Comparison of ENCODE assay signal across 17 cellular contexts in genomic region chr12:124194521-124195225, GRCh38.
"Had no signal": no experiment of that assay in that cellular context is flagged by ENCODE, and none has a peak within 500 bp of the region (broad histone marks: within the 10 kb centered on the region; RNA-seq: fewer than 3 reads in every experiment).

No MANE protein-coding gene starts in this region.

- H3K9me3 Mint-ChIP-seq: activated T-cell treated with anti-CD3 and anti-CD28 coated beads, Interleukin-2, amount 50 U/mL, for 24 hours; natural killer cell treated with Interleukin-12 subunit alpha and Interleukin-12 subunit beta and Interleukin-15 and Interleukin-18, amount 100 ng/mL, for 72 hours had no signal

- H3K4me3 ChIP-seq: body of pancreas, dorsolateral prefrontal cortex, tibial artery, uterus had no signal

- H3K36me3 Mint-ChIP-seq: natural killer cell treated with Interleukin-12 subunit alpha and Interleukin-12 subunit beta and Interleukin-15 and Interleukin-18, amount 100 ng/mL, for 72 hours; T-cell had no signal

- H3K4me1 ChIP-seq: body of pancreas, tibial artery, uterus had no signal

- DNase-seq: activated CD4-positive, alpha-beta T cell treated with anti-CD3 and anti-CD28 coated beads, Interleukin-2, amount 10 ng/mL, durations not matched to agents 7 days and 5 days; activated CD8-positive, alpha-beta T cell treated with anti-CD3 and anti-CD28 coated beads, Interleukin-2, amount 10 ng/mL, durations not matched to agents 7 days and 5 days; activated naive CD4-positive, alpha-beta T cell treated with anti-CD3 and anti-CD28 coated beads for 36 hours; activated T-cell treated with anti-CD3 and anti-CD28 coated beads, Interleukin-2, amount 50 U/mL, for 24 hours; body of pancreas; caudate nucleus; dorsolateral prefrontal cortex; hippocampal formation; stimulated activated CD8-positive, alpha-beta memory T cell treated with anti-CD3 and anti-CD28 coated beads, Interleukin-4, amount 100 ng/mL, for 48 hours; stimulated activated naive CD4-positive, alpha-beta T cell; T-cell; T-helper 9 cell; tibial artery; uterus had no signal

- H3K9me3 ChIP-seq: uterus had no signal

- H3K36me3 ChIP-seq: tibial artery, uterus had no signal

- H3K4me1 Mint-ChIP-seq: T-cell had no signal

- ATAC-seq: activated CD4-positive, CD25-positive, alpha-beta regulatory T cell treated with anti-CD3 and anti-CD28 coated beads, Interleukin-2, amount 50 U/mL, for 24 hours; activated CD8-positive, alpha-beta T cell treated with anti-CD3 and anti-CD28 coated beads, Interleukin-2, amount 10 ng/mL, durations not matched to agents 7 days and 5 days; body of pancreas; left lobe of liver; natural killer cell treated with Interleukin-12 subunit alpha and Interleukin-12 subunit beta and Interleukin-15 and Interleukin-18, amount 100 ng/mL, for 72 hours; T-cell had no signal

- H3K27ac ChIP-seq: body of pancreas, dorsolateral prefrontal cortex, tibial artery, uterus had no signal

- H3K27me3 Mint-ChIP-seq: activated T-cell treated with anti-CD3 and anti-CD28 coated beads, Interleukin-2, amount 50 U/mL, for 24 hours had no signal

- H3K27ac Mint-ChIP-seq: activated CD4-positive, alpha-beta T cell treated with anti-CD3 and anti-CD28 coated beads, Interleukin-2, amount 10 ng/mL, durations not matched to agents 7 days and 5 days; activated CD8-positive, alpha-beta T cell treated with anti-CD3 and anti-CD28 coated beads, Interleukin-2, amount 10 ng/mL, durations not matched to agents 7 days and 5 days; activated naive CD4-positive, alpha-beta T cell treated with anti-CD3 and anti-CD28 coated beads for 36 hours; activated T-cell treated with anti-CD3 and anti-CD28 coated beads, Interleukin-2, amount 50 U/mL, for 24 hours; natural killer cell treated with Interleukin-12 subunit alpha and Interleukin-12 subunit beta and Interleukin-15 and Interleukin-18, amount 100 ng/mL, for 72 hours; T-cell had no signal

- H3K4me3 Mint-ChIP-seq: activated CD4-positive, alpha-beta T cell treated with anti-CD3 and anti-CD28 coated beads, Interleukin-2, amount 10 ng/mL, durations not matched to agents 7 days and 5 days; activated CD8-positive, alpha-beta T cell treated with anti-CD3 and anti-CD28 coated beads, Interleukin-2, amount 10 ng/mL, durations not matched to agents 7 days and 5 days; activated naive CD4-positive, alpha-beta T cell treated with anti-CD3 and anti-CD28 coated beads for 36 hours; activated T-cell treated with anti-CD3 and anti-CD28 coated beads, Interleukin-2, amount 50 U/mL, for 24 hours; natural killer cell treated with Interleukin-12 subunit alpha and Interleukin-12 subunit beta and Interleukin-15 and Interleukin-18, amount 100 ng/mL, for 72 hours; T-cell had no signal

- H3K27me3 ChIP-seq: body of pancreas, dorsolateral prefrontal cortex, tibial artery, uterus had no signal
